Comparison of ENCODE assay signal across 9 cellular contexts in the genomic region with DNA sequence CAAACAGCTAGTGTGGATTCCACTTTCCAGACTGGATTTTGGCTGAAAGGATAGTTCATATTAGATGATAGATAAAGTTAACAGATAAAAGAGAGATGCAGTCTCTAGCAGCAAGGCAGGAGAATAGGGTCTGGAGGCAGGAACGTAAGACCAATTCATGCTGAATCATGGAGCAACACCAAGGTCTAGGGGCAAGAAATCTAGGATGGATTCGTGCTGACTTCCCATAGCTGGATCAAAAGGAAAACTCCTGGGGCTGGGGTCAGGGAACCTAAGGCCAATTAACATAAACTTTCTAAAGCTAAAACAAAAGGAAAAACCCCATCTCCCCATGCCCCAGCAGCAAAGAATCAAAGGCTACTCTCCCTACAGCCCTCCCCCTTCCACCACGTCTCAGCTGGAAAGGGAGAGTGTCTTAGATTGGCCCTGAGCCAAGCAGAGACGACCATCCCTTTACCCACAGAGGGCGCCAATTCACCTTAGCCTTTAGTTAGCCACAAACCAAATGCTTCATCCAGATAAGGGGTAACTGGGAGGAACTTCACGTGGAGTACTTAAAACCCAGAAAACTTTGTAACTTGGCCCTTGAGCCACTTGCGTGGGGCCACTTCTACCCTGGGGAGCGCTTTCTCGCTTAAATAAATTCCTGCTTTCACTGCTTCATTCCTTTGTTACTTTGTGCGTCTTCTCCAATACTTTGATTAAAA. TPM values are rescaled to one million over a fixed set of nuclear protein-coding genes. Genes with fewer than 3 reads are reported as not detected.
DNase-seq lines count a peak whose midpoint lies in the region; ATAC-seq and TF ChIP-seq lines count a peak whose summit lies in the region.
"Had no signal": no experiment of that assay in that cellular context is flagged by ENCODE, and none has a peak within 500 bp of the region (broad histone marks: within the 10 kb centered on the region; RNA-seq: fewer than 3 reads in every experiment).

No MANE protein-coding gene starts in this region.

- no peak overlapping the region for H4K12ac ChIP-seq in trophoblast cell (ENCODE audit: low read depth, low read length)

- H3K27me3 Mint-ChIP-seq in CD4-positive, CD25-positive, alpha-beta regulatory T cell, result peaks cover 16% of the 10 kb centered on the region
- H3K27me3 Mint-ChIP-seq: stimulated activated naive CD8-positive, alpha-beta T cell treated with anti-CD3 and anti-CD28 coated beads, Interleukin-15, Interleukin-2, amounts not matched to agents 100 ng/mL and 50 ng/mL, for 24 hours had no signal

- no peaks in the 10 kb centered on the region for H3K4me1 ChIP-seq in CD4-positive, CD25-positive, alpha-beta regulatory T cell (ENCODE audit: control insufficient read depth, insufficient read depth, low read length, poor library complexity, severe bottlenecking)
- H3K4me1 ChIP-seq in fibroblast of lung (ENCODE audit: control insufficient read depth, extremely low read depth, insufficient read depth, low read length) (no peaks in the 10 kb centered on the region), trophoblast cell (ENCODE audit: control insufficient read depth in 1 of 2, insufficient read depth in 2 of 2, low read length in 2 of 2) (no peaks in the 10 kb centered on the region)

- H3K79me2 ChIP-seq in fibroblast of lung (ENCODE audit: control insufficient read depth, insufficient read depth, low read length) (no peaks in the 10 kb centered on the region), trophoblast cell (ENCODE audit: control insufficient read depth, insufficient read depth, low read length, poor library complexity) (no peaks in the 10 kb centered on the region)

- H3K14ac ChIP-seq in trophoblast cell (ENCODE audit: low read length), result no peak overlapping the region

- H2AFZ ChIP-seq in fibroblast of lung (ENCODE audit: low read length), result no peak overlapping the region
- H2AFZ ChIP-seq in trophoblast cell (ENCODE audit: insufficient read depth, low read length, poor library complexity), result no peak overlapping the region

- H3K27me3 ChIP-seq in CD4-positive, CD25-positive, alpha-beta regulatory T cell (ENCODE audit: control insufficient read depth, insufficient read depth, low read length), result no peaks in the 10 kb centered on the region
- H3K27me3 ChIP-seq in fibroblast of lung (ENCODE audit: control insufficient read depth, insufficient read depth, low read length) (no peaks in the 10 kb centered on the region), trophoblast cell (ENCODE audit: insufficient read depth, low read length) (no peaks in the 10 kb centered on the region)

- no peaks in the 10 kb centered on the region for H3K9me3 Mint-ChIP-seq in CD4-positive, CD25-positive, alpha-beta regulatory T cell
- H3K9me3 Mint-ChIP-seq: stimulated activated naive CD8-positive, alpha-beta T cell treated with anti-CD3 and anti-CD28 coated beads, Interleukin-15, Interleukin-2, amounts not matched to agents 100 ng/mL and 50 ng/mL, for 24 hours had no signal

- H3K36me3 ChIP-seq in CD4-positive, CD25-positive, alpha-beta regulatory T cell (ENCODE audit: control insufficient read depth, insufficient read depth, low read length), result no peaks in the 10 kb centered on the region
- H3K36me3 ChIP-seq in fibroblast of lung (ENCODE audit: control insufficient read depth, insufficient read depth, low read length) (no peaks in the 10 kb centered on the region), trophoblast cell (ENCODE audit: control insufficient read depth in 1 of 2, insufficient read depth in 2 of 2, low read length in 2 of 2) (no peaks in the 10 kb centered on the region)

- no peak overlapping the region for H3K18ac ChIP-seq in trophoblast cell (ENCODE audit: low read length)

- no peak overlapping the region for H4K8ac ChIP-seq in trophoblast cell (ENCODE audit: low read depth, low read length)

- peak; percentile 18 to 52 for TF ChIP-seq CTCF in fibroblast of lung (conservative IDR thresholded peaks at IDR 0.05 in 1 of 2, IDR thresholded peaks at IDR 0.05 in 1 of 2; ENCODE audit: low read depth in 1 of 2, low read length in 2 of 2)

- ATAC-seq in CD4-positive, CD25-positive, alpha-beta regulatory T cell (ENCODE audit: low read depth in 2 of 2), result peak; percentile 40 to 64
- ATAC-seq in HG02763 (IDR thresholded peaks at IDR 0.05; ENCODE audit: unreplicated experiment), result no peak

- no peak overlapping the region for H2BK5ac ChIP-seq in trophoblast cell (ENCODE audit: low read depth, low read length, poor library complexity)

- no peaks in the 10 kb centered on the region for H3K9me3 ChIP-seq in CD4-positive, CD25-positive, alpha-beta regulatory T cell (ENCODE audit: control insufficient read depth in 2 of 2, low read length in 2 of 2)
- no peaks in the 10 kb centered on the region for H3K9me3 ChIP-seq in fibroblast of lung (ENCODE audit: control insufficient read depth, insufficient read depth, low read depth, low read length)
- no peaks in the 10 kb centered on the region for H3K9me3 ChIP-seq in trophoblast cell (ENCODE audit: insufficient read depth, low read depth, low read length)

- no peak overlapping the region for H3K4me3 ChIP-seq in CD4-positive, CD25-positive, alpha-beta regulatory T cell (ENCODE audit: low read depth, low read length)
- H3K4me3 ChIP-seq in fibroblast of lung (replicated peaks in 1 of 4; ENCODE audit: control extremely low read depth in 1 of 4, insufficient read depth in 1 of 4, low read depth in 3 of 4, low read length in 4 of 4), result no peak overlapping the region
- no peak overlapping the region for H3K4me3 ChIP-seq in trophoblast cell (ENCODE audit: low read depth, low read length)

- no peak overlapping the region for H2AK5ac ChIP-seq in trophoblast cell (ENCODE audit: low read length)

- H2BK12ac ChIP-seq in trophoblast cell (ENCODE audit: low read length), result no peak overlapping the region

- H3K4me3 Mint-ChIP-seq in CD4-positive, CD25-positive, alpha-beta regulatory T cell, result peak overlapping the region in 1 of 4 donors; percentile 44
- H3K4me3 Mint-ChIP-seq: stimulated activated naive CD8-positive, alpha-beta T cell treated with anti-CD3 and anti-CD28 coated beads, Interleukin-15, Interleukin-2, amounts not matched to agents 100 ng/mL and 50 ng/mL, for 24 hours had no signal

- peaks cover 0 to 12% (median 7%) of the 10 kb centered on the region in 4 donors for H3K4me1 Mint-ChIP-seq in CD4-positive, CD25-positive, alpha-beta regulatory T cell

- H3K36me3 Mint-ChIP-seq in CD4-positive, CD25-positive, alpha-beta regulatory T cell, result peaks cover 3% of the 10 kb centered on the region

- H3K4ac ChIP-seq in trophoblast cell (ENCODE audit: low read depth, low read length), result no peak overlapping the region

- H4K20me1 ChIP-seq in fibroblast of lung (ENCODE audit: control insufficient read depth, extremely low read depth, insufficient read depth, low read length), result no peaks in the 10 kb centered on the region

- H3K79me1 ChIP-seq in trophoblast cell (ENCODE audit: low read length), result no peaks in the 10 kb centered on the region

- H3K4me2 ChIP-seq in fibroblast of lung (ENCODE audit: extremely low read depth, insufficient read depth, low read length) (no peak overlapping the region), trophoblast cell (ENCODE audit: low read length) (no peak overlapping the region)

- no peak overlapping the region for H2BK120ac ChIP-seq in trophoblast cell (ENCODE audit: insufficient read depth, low read length, poor library complexity)

- H4K91ac ChIP-seq in trophoblast cell (ENCODE audit: low read depth, low read length), result no peak overlapping the region

- no CpG with 5 or more reads among the region's 10 CpGs for WGBS in trophoblast cell (ENCODE audit: extremely low coverage, insufficient coverage, insufficient read length)

- H3K9ac ChIP-seq in fibroblast of lung (ENCODE audit: insufficient read depth, low read length) (no peak overlapping the region), trophoblast cell (ENCODE audit: low read length) (no peak overlapping the region)

- no peak overlapping the region for H3K27ac Mint-ChIP-seq in CD4-positive, CD25-positive, alpha-beta regulatory T cell
- H3K27ac Mint-ChIP-seq: stimulated activated naive CD8-positive, alpha-beta T cell treated with anti-CD3 and anti-CD28 coated beads, Interleukin-15, Interleukin-2, amounts not matched to agents 100 ng/mL and 50 ng/mL, for 24 hours had no signal

- H3K23ac ChIP-seq in trophoblast cell (ENCODE audit: low read length), result no peak overlapping the region

- no peak overlapping the region for H3K27ac ChIP-seq in CD4-positive, CD25-positive, alpha-beta regulatory T cell (ENCODE audit: insufficient read depth, low read length, poor library complexity, severe bottlenecking)
- no peak overlapping the region for H3K27ac ChIP-seq in fibroblast of lung (ENCODE audit: insufficient read depth, low read length)
- no peak overlapping the region for H3K27ac ChIP-seq in trophoblast cell (ENCODE audit: low read depth, low read length)

- DNase-seq in CD4-positive, CD25-positive, alpha-beta regulatory T cell, result peak; percentile 28 to 81 (median 64)
- DNase-seq in HS-27A (ENCODE audit: low read depth) (peak; percentile 5), NOMO-1 (lab: John Stamatoyannopoulos, UW; ENCODE audit: unreplicated experiment in 2 of 2) (peak; percentile 62 to 82), fibroblast of lung (ENCODE audit: low read depth in 2 of 2) (peak; percentile 22 to 55), trophoblast cell (peak; percentile 41 to 66), epidermal melanocyte (ENCODE audit: insufficient read length, low spot score) (no peak)
- DNase-seq in activated CD8-positive, alpha-beta memory T cell treated with anti-CD3 and anti-CD28 coated beads for 24 hours, result peak; percentile 80

RNA-seq across cellular contexts. Expression of a gene that starts 7.6 kb away (rescaled TPM):
- not detected for total RNA-seq in CD4-positive, CD25-positive, alpha-beta regulatory T cell
- polyA plus RNA-seq in CD4-positive, CD25-positive, alpha-beta regulatory T cell, result under 1 TPM in 1 of 4 donors, not detected in 3; 0.54 TPM
- 0.26 TPM in 1 of 2 replicates, not detected in the other for total RNA-seq in fibroblast of lung
- 0.25 TPM in 1 of 2 replicates, not detected in the other for polyA plus RNA-seq in fibroblast of lung
- 0.17 TPM in 1 of 2 replicates, not detected in the other for polyA plus RNA-seq in fibroblast of lung (2012)
- polyA minus RNA-seq in fibroblast of lung (ENCODE audit: low replicate concordance), result not detected in 2 replicates
- 49.6 and 56.7 TPM in 2 replicates for polyA plus RNA-seq in trophoblast cell (2013)

RNA-seq across cellular contexts. Expression of a gene that starts 50.7 kb away (rescaled TPM):
- not detected for total RNA-seq in CD4-positive, CD25-positive, alpha-beta regulatory T cell
- polyA plus RNA-seq in CD4-positive, CD25-positive, alpha-beta regulatory T cell, result not detected
- total RNA-seq in fibroblast of lung, result not detected in 2 replicates
- not detected in 2 replicates for polyA plus RNA-seq in fibroblast of lung
- not detected in 2 replicates for polyA plus RNA-seq in fibroblast of lung (2012)
- polyA minus RNA-seq in fibroblast of lung (ENCODE audit: low replicate concordance), result not detected in 2 replicates
- not detected in 2 replicates for polyA plus RNA-seq in trophoblast cell (2013)

RNA-seq across cellular contexts. Expression of a gene that starts 56.6 kb away (rescaled TPM):
- not detected for total RNA-seq in CD4-positive, CD25-positive, alpha-beta regulatory T cell
- not detected for polyA plus RNA-seq in CD4-positive, CD25-positive, alpha-beta regulatory T cell
- total RNA-seq in fibroblast of lung, result not detected in 2 replicates
- polyA plus RNA-seq in fibroblast of lung, result not detected in 2 replicates
- not detected in 2 replicates for polyA plus RNA-seq in fibroblast of lung (2012)
- not detected in 2 replicates for polyA minus RNA-seq in fibroblast of lung (ENCODE audit: low replicate concordance)
- not detected in 2 replicates for polyA plus RNA-seq in trophoblast cell (2013)
